Comparison of ENCODE assay signal across 19 cellular contexts in genomic region chr6:90496617-90497016, GRCh38.
"Had no signal": no experiment of that assay in that cellular context is flagged by ENCODE, and none has a peak within 500 bp of the region (broad histone marks: within the 10 kb centered on the region; RNA-seq: fewer than 3 reads in every experiment).

No MANE protein-coding gene starts in this region.

- H3K4me3 Mint-ChIP-seq: activated naive CD8-positive, alpha-beta T cell treated with anti-CD3 and anti-CD28 coated beads for 36 hours; activated T-cell treated with anti-CD3 and anti-CD28 coated beads, Interleukin-2, amount 50 U/mL, for 72 hours; dendritic cell treated with granulocyte-macrophage colony-stimulating factor and Interleukin-4, amounts not matched to agents 40 ng/mL and 50 ng/mL, for 4 days; natural killer cell; stimulated activated naive CD8-positive, alpha-beta T cell treated with anti-CD3 and anti-CD28 coated beads, Interleukin-15, amount 100 ng/mL, for 72 hours had no signal

- H3K9ac ChIP-seq: parathyroid adenoma had no signal

- DNase-seq: activated CD4-positive, alpha-beta T cell treated with anti-CD3 and anti-CD28 coated beads, Interleukin-2, amount 50 U/mL, for 4 hours; activated CD4-positive, CD25-positive, alpha-beta regulatory T cell treated with anti-CD3 and anti-CD28 coated beads, Interleukin-2, amount 50 U/mL, for 72 hours; activated gamma-delta T cell treated with Interleukin-2 at 50 U/mL for 16 hours; activated naive CD8-positive, alpha-beta T cell treated with anti-CD3 and anti-CD28 coated beads for 36 hours; activated T-cell treated with anti-CD3 and anti-CD28 coated beads, Interleukin-2, amount 50 U/mL, for 72 hours; brain microvascular endothelial cell; esophagus squamous epithelium; foreskin keratinocyte; head of caudate nucleus; lower lobe of right lung; natural killer cell; retina; stimulated activated CD4-positive, alpha-beta T cell treated with anti-CD3 and anti-CD28 coated beads, Interleukin-15, amount 100 ng/mL, for 24 hours; stimulated activated CD4-positive, alpha-beta T cell treated with anti-CD3 and anti-CD28 coated beads, Interleukin-4, amount 100 ng/mL, for 4 hours; stimulated activated naive CD8-positive, alpha-beta T cell treated with anti-CD3 and anti-CD28 coated beads, Interleukin-15, amount 100 ng/mL, for 72 hours; uterus had no signal

- H3K4me3 ChIP-seq: esophagus squamous epithelium, lower lobe of right lung, thoracic aorta, uterus had no signal

- H3K4me1 ChIP-seq: foreskin keratinocyte, lower lobe of right lung, parathyroid adenoma, uterus had no signal

- H3K9me3 ChIP-seq: esophagus squamous epithelium, lower lobe of right lung, thoracic aorta, uterus had no signal

- H3K27ac ChIP-seq: brain microvascular endothelial cell, esophagus squamous epithelium, foreskin keratinocyte, lower lobe of right lung, parathyroid adenoma, thoracic aorta, uterus had no signal

- H2AFZ ChIP-seq: parathyroid adenoma had no signal

- H3K9me3 Mint-ChIP-seq: activated naive CD8-positive, alpha-beta T cell treated with anti-CD3 and anti-CD28 coated beads for 36 hours; activated T-cell treated with anti-CD3 and anti-CD28 coated beads, Interleukin-2, amount 50 U/mL, for 72 hours; dendritic cell treated with granulocyte-macrophage colony-stimulating factor and Interleukin-4, amounts not matched to agents 40 ng/mL and 50 ng/mL, for 4 days; natural killer cell; stimulated activated naive CD8-positive, alpha-beta T cell treated with anti-CD3 and anti-CD28 coated beads, Interleukin-15, amount 100 ng/mL, for 72 hours had no signal

- ATAC-seq: activated T-cell treated with anti-CD3 and anti-CD28 coated beads, Interleukin-2, amount 50 U/mL, for 72 hours; foreskin keratinocyte; lower lobe of right lung; natural killer cell; stimulated activated naive CD8-positive, alpha-beta T cell treated with anti-CD3 and anti-CD28 coated beads, Interleukin-15, amount 100 ng/mL, for 72 hours had no signal

- H3K27me3 Mint-ChIP-seq: dendritic cell treated with granulocyte-macrophage colony-stimulating factor and Interleukin-4, amounts not matched to agents 40 ng/mL and 50 ng/mL, for 4 days had no signal

- H3K79me2 ChIP-seq: parathyroid adenoma had no signal

- H3K27me3 ChIP-seq: brain microvascular endothelial cell, foreskin keratinocyte, uterus had no signal

- H3K36me3 Mint-ChIP-seq: activated naive CD8-positive, alpha-beta T cell treated with anti-CD3 and anti-CD28 coated beads for 36 hours; natural killer cell had no signal

- H3K4me1 Mint-ChIP-seq: natural killer cell had no signal

- H3K27ac Mint-ChIP-seq: activated naive CD8-positive, alpha-beta T cell treated with anti-CD3 and anti-CD28 coated beads for 36 hours; activated T-cell treated with anti-CD3 and anti-CD28 coated beads, Interleukin-2, amount 50 U/mL, for 72 hours; dendritic cell treated with granulocyte-macrophage colony-stimulating factor and Interleukin-4, amounts not matched to agents 40 ng/mL and 50 ng/mL, for 4 days; natural killer cell; stimulated activated naive CD8-positive, alpha-beta T cell treated with anti-CD3 and anti-CD28 coated beads, Interleukin-15, amount 100 ng/mL, for 72 hours had no signal

- H3K36me3 ChIP-seq: brain microvascular endothelial cell, esophagus squamous epithelium, lower lobe of right lung, thoracic aorta, uterus had no signal
